22 cellular contexts compared by ENCODE assay signal in the genomic region with DNA sequence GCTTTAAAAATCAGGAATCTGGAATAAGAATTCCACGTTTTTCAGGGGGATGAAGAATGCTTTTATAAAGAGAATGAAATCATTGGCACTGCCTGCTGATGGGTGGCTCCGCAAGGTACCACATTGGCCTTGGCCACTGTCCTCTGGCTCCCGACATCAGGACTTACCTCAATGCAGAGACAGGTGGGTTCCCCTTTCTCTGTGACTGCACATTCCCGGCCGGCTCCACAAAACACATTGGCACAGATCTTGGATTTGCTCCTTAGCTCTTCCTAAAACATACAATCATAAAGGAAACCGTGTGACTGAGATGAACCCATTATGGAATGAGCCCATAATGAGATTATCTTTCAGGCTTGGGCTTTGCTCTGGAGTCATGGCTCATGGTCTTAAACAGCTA. TPM values are rescaled to one million over a fixed set of nuclear protein-coding genes. Genes with fewer than 3 reads are reported as not detected.
DNase-seq lines count a peak whose midpoint lies in the region; ATAC-seq and TF ChIP-seq lines count a peak whose summit lies in the region.
"Had no signal": no experiment of that assay in that cellular context is flagged by ENCODE, and none has a peak within 500 bp of the region (broad histone marks: within the 10 kb centered on the region; RNA-seq: fewer than 3 reads in every experiment).

No MANE protein-coding gene starts in this region.

- H2AFZ ChIP-seq in IMR-90 (replicated peaks; ENCODE audit: low read length, poor library complexity) = no peak overlapping the region

- H3K4ac ChIP-seq in IMR-90 (ENCODE audit: low read depth, low read length) = no peak overlapping the region

- in situ Hi-C loops in IMR-90 (cut with MboI; ENCODE audit: low sequenced_read_pairs) = no loop called here

- dilution Hi-C loops in IMR-90 (cut with HindIII; ENCODE audit: low sequenced_read_pairs, unreplicated experiment) = no loop called here

- H3K56ac ChIP-seq in IMR-90 (ENCODE audit: extremely low read depth, insufficient read depth, low read length) = no peak overlapping the region

- H2AK9ac ChIP-seq in IMR-90 (replicated peaks; ENCODE audit: low read depth, low read length, poor library complexity) = no peak overlapping the region

- H2AK5ac ChIP-seq in IMR-90 (ENCODE audit: low read depth, low read length) = no peak overlapping the region

- no peaks in the 10 kb centered on the region for H3K36me3 Mint-ChIP-seq in activated naive CD4-positive, alpha-beta T cell treated with anti-CD3 and anti-CD28 coated beads, Interleukin-2, amount 50 U/mL, for 24 hours
- H3K36me3 Mint-ChIP-seq in mesothelial cell of epicardium = peaks cover 24% of the 10 kb centered on the region

- no peak overlapping the region for H4K8ac ChIP-seq in IMR-90 (ENCODE audit: low read depth in 2 of 2, low read length in 2 of 2)

- no peak overlapping the region for H4K5ac ChIP-seq in IMR-90 (ENCODE audit: low read depth, low read length)

- no peaks in the 10 kb centered on the region for H3K27me3 Mint-ChIP-seq in activated naive CD4-positive, alpha-beta T cell treated with anti-CD3 and anti-CD28 coated beads, Interleukin-2, amount 50 U/mL, for 24 hours
- H3K27me3 Mint-ChIP-seq in mesothelial cell of epicardium (ENCODE audit: low read depth) = no peaks in the 10 kb centered on the region

- peaks cover 63 to 72% of the 10 kb centered on the region in 2 experiments for H3K79me1 ChIP-seq in IMR-90 (ENCODE audit: low read depth in 1 of 2, low read length in 2 of 2)

- H2BK15ac ChIP-seq in IMR-90 (ENCODE audit: low read depth, low read length) = no peak overlapping the region

- H4K91ac ChIP-seq in IMR-90 (ENCODE audit: insufficient read depth, low read depth, low read length) = no peak overlapping the region

- CTCF ChIA-PET in IMR-90 (lab: Yijun Ruan, JAX) = interaction anchor here (2.9 to 4.6 kb wide), 2 partner anchors 143 to 172 kb away, joined by 22 to 25 read pairs; no protein-coding TSS in a partner anchor

- POLR2A ChIA-PET in IMR-90 (lab: Charles Lee; ENCODE audit: unreplicated experiment) = no interaction called here

- intact Hi-C loops in IMR-90 (cut with micrococcal nuclease) = no loop called here
- intact Hi-C loops in adrenal gland (cut with DNase I) = loop anchor here (5.0 kb wide), 2 partner anchors 142 to 173 kb away; no protein-coding TSS in a partner anchor

- no peak overlapping the region for H3K23ac ChIP-seq in IMR-90 (ENCODE audit: low read depth, low read length)

- H3K27ac ChIP-seq in IMR-90 (ENCODE audit: insufficient read depth, low read length) = no peak overlapping the region
- peak overlapping the region in 3 of 5 donors; percentile 14 to 86 (median 23) for H3K27ac ChIP-seq in adrenal gland
- H3K27ac ChIP-seq: 22Rv1, SK-N-MC had no signal

- BruUV-seq in IMR-90 (replicated peaks; lab: Mats Ljungman, UMichigan) = no TSS peak

- peaks cover 14% of the 10 kb centered on the region for H3K4me1 Mint-ChIP-seq in activated naive CD4-positive, alpha-beta T cell treated with anti-CD3 and anti-CD28 coated beads, Interleukin-2, amount 50 U/mL, for 24 hours
- H3K4me1 Mint-ChIP-seq in mesothelial cell of epicardium = peaks cover 50% of the 10 kb centered on the region

- H3K14ac ChIP-seq in IMR-90 (replicated peaks; ENCODE audit: low read depth, low read length) = no peak overlapping the region

- ATAC-seq in IMR-90 (ENCODE audit: low read depth) = no peak
- ATAC-seq in GM18868 (IDR thresholded peaks at IDR 0.05; ENCODE audit: unreplicated experiment) = no peak
- no peak for ATAC-seq in HG03457 (IDR thresholded peaks at IDR 0.05; ENCODE audit: unreplicated experiment)
- ATAC-seq in HG03432 (IDR thresholded peaks at IDR 0.05; ENCODE audit: unreplicated experiment) = no peak

- peaks cover 21% of the 10 kb centered on the region for H3K9me1 ChIP-seq in IMR-90 (ENCODE audit: insufficient read depth, low read length)

- DNase-seq in activated naive CD4-positive, alpha-beta T cell treated with Interleukin-2 at 50 U/mL for 16 hours = no peak
- DNase-seq in IMR-90 = no peak
- no peak for DNase-seq in adrenal gland
- DNase-seq in mesothelial cell of epicardium (ENCODE audit: low spot score in 2 of 2, unreplicated experiment in 2 of 2) = no peak
- DNase-seq: BE2C; Caco-2; CD4-positive, alpha-beta T cell; GDM1; NCI-H1092 treated with DMSO at 0.1 percent for 48 hours; NCI-H146; NCI-H2029 treated with DMSO at 0.1 percent for 48 hours; NCI-H2171; NCI-H526 treated with DMSO at 0.1 percent for 48 hours; NK-92 treated with Interleukin-12 subunit alpha and Interleukin-12 subunit beta, amount 100 ng/mL, for 24 hours; SHP77 had no signal

- H3K9ac ChIP-seq in IMR-90 (ENCODE audit: low read depth, low read length) = no peak overlapping the region

- peaks cover 39% of the 10 kb centered on the region for H3K36me3 ChIP-seq in IMR-90 (ENCODE audit: control insufficient read depth, insufficient read depth, low read length)
- peaks cover 0 to 23% of the 10 kb centered on the region in 2 donors for H3K36me3 ChIP-seq in adrenal gland (replicated peaks in 1 of 2)
- H3K36me3 ChIP-seq: BE2C had no signal

- H3K9me3 ChIP-seq in IMR-90 (ENCODE audit: control insufficient read depth, insufficient read depth, low read length) (no peaks in the 10 kb centered on the region), adrenal gland (replicated peaks in 1 of 3) (no peaks in the 10 kb centered on the region)
- H3K9me3 ChIP-seq: BE2C, Caco-2 had no signal

- H3K4me3 ChIP-seq in IMR-90 (ENCODE audit: insufficient read depth, low read depth, low read length) = no peak overlapping the region
- no peak overlapping the region for H3K4me3 ChIP-seq in adrenal gland
- H3K4me3 ChIP-seq: SK-N-MC had no signal

- TF ChIP-seq RAD21 in IMR-90 (IDR thresholded peaks at IDR 0.05; ENCODE audit: low read length) = no peak

- no peak overlapping the region for H2BK20ac ChIP-seq in IMR-90 (ENCODE audit: low read depth, low read length)

- H4K20me1 ChIP-seq in IMR-90 (ENCODE audit: insufficient read depth, low read length) = peaks cover 64% of the 10 kb centered on the region

- H3K27ac Mint-ChIP-seq in activated naive CD4-positive, alpha-beta T cell treated with anti-CD3 and anti-CD28 coated beads, Interleukin-2, amount 50 U/mL, for 24 hours = peak overlapping the region; percentile 10
- peak overlapping the region; percentile 97 for H3K27ac Mint-ChIP-seq in mesothelial cell of epicardium
- H3K27ac Mint-ChIP-seq: CD4-positive, alpha-beta T cell had no signal

- H3K4me1 ChIP-seq in IMR-90 (ENCODE audit: control insufficient read depth, insufficient read depth, low read length) (peaks cover 27% of the 10 kb centered on the region), adrenal gland (replicated peaks in 1 of 2) (peaks cover 39% of the 10 kb centered on the region in 2 donors)

- no CpG with 5 or more reads among the region's 6 CpGs for WGBS in IMR-90 (ENCODE audit: extremely low coverage in 2 of 2, insufficient read length in 1 of 2), 2 experiments
- 85 to 90% (median 88%) methylated on average over 6 of the region's 6 CpGs for WGBS in adrenal gland, 4 donors

- no peak overlapping the region for H3K18ac ChIP-seq in IMR-90 (ENCODE audit: low read depth, low read length)

- no peak overlapping the region for H2BK120ac ChIP-seq in IMR-90 (ENCODE audit: low read depth, low read length)

- peak overlapping the region; percentile 28 for H2BK5ac ChIP-seq in IMR-90 (ENCODE audit: low read depth, low read length, poor library complexity, severe bottlenecking)

- no peak for TF ChIP-seq CTCF in IMR-90 (conservative IDR thresholded peaks at IDR 0.05; ENCODE audit: low read depth, low read length)
- no peak for TF ChIP-seq CTCF in adrenal gland (IDR thresholded peaks at IDR 0.05)
- no peak for TF ChIP-seq CTCF in mesothelial cell of epicardium (IDR thresholded peaks at IDR 0.05; ENCODE audit: unreplicated experiment)

- no peak overlapping the region for H3K4me3 Mint-ChIP-seq in activated naive CD4-positive, alpha-beta T cell treated with anti-CD3 and anti-CD28 coated beads, Interleukin-2, amount 50 U/mL, for 24 hours
- no peak overlapping the region for H3K4me3 Mint-ChIP-seq in mesothelial cell of epicardium

- H3K4me2 ChIP-seq in IMR-90 (ENCODE audit: low read depth, low read length) = no peak overlapping the region

- no peaks in the 10 kb centered on the region for H3K27me3 ChIP-seq in IMR-90 (ENCODE audit: control insufficient read depth, insufficient read depth, low read length)
- no peaks in the 10 kb centered on the region for H3K27me3 ChIP-seq in adrenal gland
- H3K27me3 ChIP-seq: BE2C had no signal

- no peaks in the 10 kb centered on the region for H3K9me3 Mint-ChIP-seq in activated naive CD4-positive, alpha-beta T cell treated with anti-CD3 and anti-CD28 coated beads, Interleukin-2, amount 50 U/mL, for 24 hours
- H3K9me3 Mint-ChIP-seq in mesothelial cell of epicardium = no peaks in the 10 kb centered on the region
- H3K9me3 Mint-ChIP-seq: CD4-positive, alpha-beta T cell had no signal

- TF ChIP-seq POLR2A in IMR-90 (IDR thresholded peaks at IDR 0.05; ENCODE audit: low read depth, low read length) (no peak), adrenal gland (IDR thresholded peaks at IDR 0.05) (no peak)

TF ChIP-seq in IMR-90, 13 proteins besides CTCF, POLR2A, EP300 and RAD21:
- TF ChIP-seq RFX5 (IDR thresholded peaks at IDR 0.05; ENCODE audit: low read depth, low read length) (no peak), BHLHE40 (IDR thresholded peaks at IDR 0.05; ENCODE audit: low read depth, low read length) (no peak)

RNA-seq across cellular contexts. Expression of gene FSTL1, which starts 35.0 kb away (rescaled TPM):
- 1,097 and 1,642 TPM in 2 replicates for total RNA-seq in IMR-90 (2012; rRNA removed)
- polyA plus RNA-seq in IMR-90 (2012; rRNA removed) = 864 and 916 TPM in 2 replicates
- 367 and 446 TPM in 2 replicates for polyA plus RNA-seq in IMR-90 (2012; cell fraction: cytosol; rRNA removed)
- polyA plus RNA-seq in IMR-90 (2012; cell fraction: nucleus; rRNA removed; ENCODE audit: low replicate concordance) = 302 and 555 TPM in 2 replicates
- 100 to 1,000 TPM; 295 to 625 (median 369) TPM for total RNA-seq in adrenal gland
- 100 to 1,000 TPM in 1 of 3 donors, 10 to 100 TPM in 2; 45.6 to 176 (median 64.2) TPM for polyA plus RNA-seq in adrenal gland
- total RNA-seq in mesothelial cell of epicardium = 734 to 772 TPM (median 749 TPM) in 3 replicates
- total RNA-seq: HT-29 had no signal
